18 cellular contexts compared by ENCODE assay signal in the genomic region with DNA sequence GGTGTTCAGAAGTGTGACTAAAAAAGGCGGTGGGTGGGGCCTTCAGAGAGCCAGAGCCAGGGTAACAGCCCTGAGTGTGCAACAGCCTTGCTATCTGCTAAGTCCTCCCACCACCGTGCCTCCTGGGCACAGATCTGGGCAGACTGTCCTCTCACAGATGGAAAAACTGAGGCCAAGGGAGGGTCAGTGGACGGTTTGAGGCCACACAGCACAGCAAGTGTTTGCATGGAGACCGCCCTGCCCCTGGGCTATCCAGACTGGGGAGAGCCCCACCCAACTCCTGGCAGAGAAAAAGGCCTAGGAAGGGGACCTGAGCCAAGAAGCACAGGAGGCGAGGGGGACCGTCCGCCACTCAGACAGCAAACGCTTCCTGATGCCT. TPM values are rescaled to one million over a fixed set of nuclear protein-coding genes. Genes with fewer than 3 reads are reported as not detected.
DNase-seq lines count a peak whose midpoint lies in the region; ATAC-seq, FAIRE-seq and TF ChIP-seq lines count a peak whose summit lies in the region.
"Had no signal": no experiment of that assay in that cellular context is flagged by ENCODE, and none has a peak within 500 bp of the region (broad histone marks: within the 10 kb centered on the region; RNA-seq: fewer than 3 reads in every experiment).

No MANE protein-coding gene starts in this region.

- H3K9ac ChIP-seq in H1 (replicated peaks in 1 of 4; ENCODE audit: extremely low read depth in 1 of 4, low read depth in 3 of 4, low read length in 3 of 4) = no peak overlapping the region

- H3K27me3 Mint-ChIP-seq in activated T-cell treated with anti-CD3 and anti-CD28 coated beads, Interleukin-2, amount 50 U/mL, for 24 hours = no peaks in the 10 kb centered on the region
- H3K27me3 Mint-ChIP-seq: activated T-helper 17 cell treated with anti-CD3 and anti-CD28 coated beads, Interleukin-2, amount 50 U/mL, for 72 hours had no signal

- H2BK5ac ChIP-seq in H1 (ENCODE audit: low read depth, low read length) = no peak overlapping the region

- peak overlapping the region; percentile 7; the same call in 1 of the 2 replicates for H4K8ac ChIP-seq in H1 (ENCODE audit: extremely low read depth, insufficient read depth, low read length)

- no peaks in the 10 kb centered on the region for H3K36me3 Mint-ChIP-seq in activated T-cell treated with anti-CD3 and anti-CD28 coated beads, Interleukin-2, amount 50 U/mL, for 24 hours (ENCODE audit: low read depth)
- H3K36me3 Mint-ChIP-seq: CD8-positive, alpha-beta T cell had no signal

- no peak for TF ChIP-seq RAD21 in H1 (IDR thresholded peaks at IDR 0.05 in 1 of 2, conservative IDR thresholded peaks at IDR 0.05 in 1 of 2; ENCODE audit: low read depth in 2 of 2, low read length in 2 of 2)

- H3K23me2 ChIP-seq in H1 (ENCODE audit: low read depth, low read length) = no peaks in the 10 kb centered on the region

- H2AK5ac ChIP-seq in H1 (ENCODE audit: low read depth, low read length) = no peak overlapping the region

- peak; percentile 11 for DNase-seq in DMS79 (lab: John Stamatoyannopoulos, UW)
- no peak for DNase-seq in DMS79 treated with DMSO at 0.1 percent for 48 hours (lab: John Stamatoyannopoulos, UW)
- no peak for DNase-seq in H1 (ENCODE audit: low read depth in 1 of 2, low spot score in 2 of 2)
- DNase-seq in right lobe of liver = peak in 1 of 3 donors; percentile 19
- DNase-seq in tibial artery = no peak
- DNase-seq in AG08396 (ENCODE audit: low spot score) = no peak
- no peak for DNase-seq in activated T-cell treated with anti-CD3 and anti-CD28 coated beads, Interleukin-2, amount 50 U/mL, for 24 hours
- DNase-seq: 8988T; activated CD4-positive, alpha-beta T cell treated with anti-CD3 and anti-CD28 coated beads, Interleukin-2, amount 50 U/mL, for 48 hours; amniotic stem cell; CD8-positive, alpha-beta T cell; dorsolateral prefrontal cortex; MV-4-11 had no signal

- TF ChIP-seq CTCF in H1 (IDR thresholded peaks at IDR 0.05; ENCODE audit: control extremely low read depth in 1 of 3, insufficient read depth in 1 of 3, low read depth in 1 of 3, low read length in 3 of 3) (no peak), right lobe of liver (IDR thresholded peaks at IDR 0.05) (no peak), tibial artery (IDR thresholded peaks at IDR 0.05) (no peak)

- 95% methylated on average over 8 of the region's 8 CpGs; no CpG with 5 or more reads in 1 of the 2 experiments for WGBS in H1 (ENCODE audit: extremely low coverage in 1 of 2, insufficient coverage in 1 of 2, insufficient read length in 1 of 2, insufficient replicate concordance in 2 of 2, low coverage in 1 of 2, low lambda C conversion rate in 2 of 2, missing lambda C conversion rate in 1 of 2), 2 experiments
- WGBS in right lobe of liver (ENCODE audit: insufficient coverage, low coverage, low lambda C conversion rate, missing lambda C conversion rate) = no CpG with 5 or more reads among the region's 8 CpGs

- no peak overlapping the region for H4K91ac ChIP-seq in H1 (replicated peaks; ENCODE audit: insufficient read length, low read length)

- H2BK12ac ChIP-seq in H1 (ENCODE audit: low read depth, low read length) = no peak overlapping the region

- H3K56ac ChIP-seq in H1 (replicated peaks; ENCODE audit: insufficient read length, low read depth, low read length) = no peak overlapping the region

- no peak overlapping the region for H3K4me2 ChIP-seq in H1 (ENCODE audit: insufficient read depth in 1 of 2, low read depth in 2 of 2, low read length in 2 of 2)

- H4K5ac ChIP-seq in H1 (ENCODE audit: insufficient read length, low read depth, low read length) = no peak overlapping the region

- no peaks in the 10 kb centered on the region for H3K79me1 ChIP-seq in H1 (ENCODE audit: low read depth, low read length)

- POLR2A ChIA-PET in H1 (lab: Charles Lee; ENCODE audit: partially characterized antibody) = no interaction called here

- H3K4me1 Mint-ChIP-seq in activated T-cell treated with anti-CD3 and anti-CD28 coated beads, Interleukin-2, amount 50 U/mL, for 24 hours (ENCODE audit: low read depth) = peaks cover 13% of the 10 kb centered on the region

- ATAC-seq in right lobe of liver = peak in 1 of 4 donors; percentile 0
- ATAC-seq in GM21528 (IDR thresholded peaks at IDR 0.05; ENCODE audit: low FRiP score, unreplicated experiment) = no peak
- ATAC-seq: activated T-helper 17 cell treated with anti-CD3 and anti-CD28 coated beads, Interleukin-2, amount 50 U/mL, for 72 hours; CD8-positive, alpha-beta T cell had no signal

- H3K23ac ChIP-seq in H1 (ENCODE audit: insufficient read length) = no peak overlapping the region

- H2AFZ ChIP-seq in H1 (ENCODE audit: low read length) = no peak overlapping the region

- H3K4me1 ChIP-seq in H1 (replicated peaks in 1 of 4; ENCODE audit: control insufficient read depth in 3 of 4, insufficient read depth in 4 of 4, low read length in 3 of 4) (no peaks in the 10 kb centered on the region; a peak in 1 of 7 replicates), right lobe of liver (peaks cover 0 to 60% (median 30%) of the 10 kb centered on the region in 4 donors), tibial artery (peaks cover 0 to 36% (median 27%) of the 10 kb centered on the region in 4 donors)

- H2BK20ac ChIP-seq in H1 (ENCODE audit: low read length) = no peak overlapping the region

- H3K18ac ChIP-seq in H1 (ENCODE audit: extremely low read depth, low read length) = no peak overlapping the region

- H3K9me3 ChIP-seq in H1 (ENCODE audit: insufficient read depth in 2 of 2, low read depth in 1 of 2, low read length in 1 of 2) (no peaks in the 10 kb centered on the region), right lobe of liver (no peaks in the 10 kb centered on the region), tibial artery (no peaks in the 10 kb centered on the region)

- H3K4me3 ChIP-seq in H1 (ENCODE audit: extremely low read depth in 1 of 4, insufficient read depth in 2 of 4, low read depth in 3 of 4, low read length in 4 of 4) (no peak overlapping the region), right lobe of liver (no peak overlapping the region), tibial artery (no peak overlapping the region)
- H3K4me3 ChIP-seq: dorsolateral prefrontal cortex had no signal

- no peak overlapping the region for H3K14ac ChIP-seq in H1 (ENCODE audit: insufficient read length)

- no peaks in the 10 kb centered on the region for H3K36me3 ChIP-seq in H1 (ENCODE audit: control insufficient read depth in 2 of 4, insufficient read depth in 4 of 4, low read length in 3 of 4)
- no peaks in the 10 kb centered on the region for H3K36me3 ChIP-seq in right lobe of liver
- no peaks in the 10 kb centered on the region for H3K36me3 ChIP-seq in tibial artery

- no peak for FAIRE-seq in H1 (lab: Jason Lieb, UNC)
- FAIRE-seq: TTC549 had no signal

- no peak overlapping the region for H3K4me3 Mint-ChIP-seq in activated T-cell treated with anti-CD3 and anti-CD28 coated beads, Interleukin-2, amount 50 U/mL, for 24 hours
- H3K4me3 Mint-ChIP-seq: activated T-helper 17 cell treated with anti-CD3 and anti-CD28 coated beads, Interleukin-2, amount 50 U/mL, for 72 hours; CD8-positive, alpha-beta T cell had no signal

- no peak for TF ChIP-seq EP300 in H1 (IDR thresholded peaks at IDR 0.05; ENCODE audit: borderline replicate concordance in 1 of 2, low read depth in 2 of 2, low read length in 2 of 2)

- no peak overlapping the region for H2BK120ac ChIP-seq in H1 (replicated peaks; ENCODE audit: low read depth, low read length)

- H2BK15ac ChIP-seq in H1 (ENCODE audit: low read length) = no peak overlapping the region

- H3K4ac ChIP-seq in H1 (replicated peaks; ENCODE audit: insufficient read length, low read depth, low read length) = no peak overlapping the region

- intact Hi-C loops in right lobe of liver (cut with DNase I) = no loop called here
- intact Hi-C loops in tibial artery (cut with DNase I; ENCODE audit: low total_unique reads) = no loop called here

- H3K27ac Mint-ChIP-seq in activated T-cell treated with anti-CD3 and anti-CD28 coated beads, Interleukin-2, amount 50 U/mL, for 24 hours = no peak overlapping the region
- H3K27ac Mint-ChIP-seq: activated T-helper 17 cell treated with anti-CD3 and anti-CD28 coated beads, Interleukin-2, amount 50 U/mL, for 72 hours; CD8-positive, alpha-beta T cell had no signal

- TF ChIP-seq POLR2A in H1 (IDR thresholded peaks at IDR 0.05; ENCODE audit: control extremely low read depth in 1 of 2, low read depth in 2 of 2, low read length in 2 of 2) (no peak), right lobe of liver (IDR thresholded peaks at IDR 0.05) (no peak)

- H3K27me3 ChIP-seq in H1 (replicated peaks in 1 of 4; ENCODE audit: control insufficient read depth in 3 of 4, extremely low read depth in 1 of 4, insufficient read depth in 3 of 4, low read length in 3 of 4) (no peaks in the 10 kb centered on the region), right lobe of liver (no peaks in the 10 kb centered on the region), tibial artery (no peaks in the 10 kb centered on the region)
- H3K27me3 ChIP-seq: dorsolateral prefrontal cortex had no signal

- no peaks in the 10 kb centered on the region for H4K20me1 ChIP-seq in H1 (replicated peaks in 1 of 2; ENCODE audit: control insufficient read depth in 1 of 2, insufficient read depth in 2 of 2, low read length in 2 of 2)

- H3K27ac ChIP-seq in H1 (ENCODE audit: low read depth, low read length) (no peak overlapping the region), right lobe of liver (peak overlapping the region in 2 of 3 donors; percentile 39 to 66), tibial artery (peak overlapping the region; percentile 45 to 51)
- H3K27ac ChIP-seq: dorsolateral prefrontal cortex had no signal

- H3K79me2 ChIP-seq in H1 (ENCODE audit: control insufficient read depth in 1 of 2, insufficient read depth in 2 of 2, low read length in 2 of 2) = no peaks in the 10 kb centered on the region

- CTCF ChIA-PET in H1 (lab: Charles Lee; ENCODE audit: partially characterized antibody) = no interaction called here

- no peaks in the 10 kb centered on the region for H3K9me3 Mint-ChIP-seq in activated T-cell treated with anti-CD3 and anti-CD28 coated beads, Interleukin-2, amount 50 U/mL, for 24 hours
- H3K9me3 Mint-ChIP-seq: activated T-helper 17 cell treated with anti-CD3 and anti-CD28 coated beads, Interleukin-2, amount 50 U/mL, for 72 hours; CD8-positive, alpha-beta T cell had no signal

RNA-seq across cellular contexts. Expression of a gene that starts 31.7 kb away (rescaled TPM):
- total RNA-seq in H1 (2021; fragmentation: NEBNext Ultra II Directional; extraction: Animal tissue kit (Norgen Biotek cat#: 25700)) = 19.1 and 20.5 TPM in 2 replicates
- 26.6 and 27.8 TPM in 2 replicates for polyA plus RNA-seq in H1 (2011; rRNA removed)
- 29.7 TPM for polyA plus RNA-seq in H1 (2011; cell fraction: cytosol; rRNA removed)
- polyA plus RNA-seq in H1 (2011; cell fraction: nucleus; rRNA removed) = 12.4 TPM
- polyA plus RNA-seq in H1 (2012, experiment 1 of 2) = 13.3 to 16.7 TPM (median 16.1 TPM) in 4 replicates
- 17.3 TPM for polyA plus RNA-seq in H1 (2012, experiment 2 of 2)
- polyA plus RNA-seq in H1 (2013, experiment 1 of 2) = 16.3 TPM
- polyA plus RNA-seq in H1 (2013, experiment 2 of 2) = 15.6 TPM
- 4.3 and 5.2 TPM in 2 replicates for polyA minus RNA-seq in H1 (2011; rRNA and poly(A)+ RNA removed)
- 11.3 TPM for polyA minus RNA-seq in H1 (2011; cell fraction: cytosol; rRNA and poly(A)+ RNA removed)
- polyA minus RNA-seq in H1 (2011; cell fraction: nucleus; rRNA and poly(A)+ RNA removed) = 9.9 TPM
- total RNA-seq in right lobe of liver = 1 to 10 TPM; 3.0 to 9.9 (median 6.6) TPM

RNA-seq across cellular contexts. Expression of a gene that starts 34.8 kb away (rescaled TPM):
- total RNA-seq in H1 (2021; fragmentation: NEBNext Ultra II Directional; extraction: Animal tissue kit (Norgen Biotek cat#: 25700)) = 23.3 TPM in 2 replicates
- 4.9 and 5.6 TPM in 2 replicates for polyA plus RNA-seq in H1 (2011; rRNA removed)
- 7.7 TPM for polyA plus RNA-seq in H1 (2011; cell fraction: cytosol; rRNA removed)
- 11.0 TPM for polyA plus RNA-seq in H1 (2011; cell fraction: nucleus; rRNA removed)
- polyA plus RNA-seq in H1 (2012, experiment 1 of 2) = 7.9 to 13.1 TPM (median 9.8 TPM) in 4 replicates
- 0.59 TPM for polyA plus RNA-seq in H1 (2012, experiment 2 of 2)
- polyA plus RNA-seq in H1 (2013, experiment 1 of 2) = 10.3 TPM
- 9.6 TPM for polyA plus RNA-seq in H1 (2013, experiment 2 of 2)
- 33.9 and 51.7 TPM in 2 replicates for polyA minus RNA-seq in H1 (2011; rRNA and poly(A)+ RNA removed)
- polyA minus RNA-seq in H1 (2011; cell fraction: cytosol; rRNA and poly(A)+ RNA removed) = 16.7 TPM
- polyA minus RNA-seq in H1 (2011; cell fraction: nucleus; rRNA and poly(A)+ RNA removed) = 42.8 TPM
- total RNA-seq in right lobe of liver = 10 to 100 TPM; 12.0 to 23.8 (median 16.5) TPM

RNA-seq across cellular contexts. Expression of a gene that starts 38.0 kb away (rescaled TPM):
- 54.3 TPM in 2 replicates for total RNA-seq in H1 (2021; fragmentation: NEBNext Ultra II Directional; extraction: Animal tissue kit (Norgen Biotek cat#: 25700))
- polyA plus RNA-seq in H1 (2011; rRNA removed) = 21.3 and 26.8 TPM in 2 replicates
- 74.6 TPM for polyA plus RNA-seq in H1 (2011; cell fraction: cytosol; rRNA removed)
- polyA plus RNA-seq in H1 (2011; cell fraction: nucleus; rRNA removed) = 16.7 TPM
- polyA plus RNA-seq in H1 (2012, experiment 1 of 2) = 53.6 to 74.9 TPM (median 57.3 TPM) in 4 replicates
- polyA plus RNA-seq in H1 (2012, experiment 2 of 2) = 9.4 TPM
- polyA plus RNA-seq in H1 (2013, experiment 1 of 2) = 38.8 TPM
- polyA plus RNA-seq in H1 (2013, experiment 2 of 2) = 41.0 TPM
- polyA minus RNA-seq in H1 (2011; rRNA and poly(A)+ RNA removed) = 9.8 and 12.3 TPM in 2 replicates
- 15.9 TPM for polyA minus RNA-seq in H1 (2011; cell fraction: cytosol; rRNA and poly(A)+ RNA removed)
- 11.4 TPM for polyA minus RNA-seq in H1 (2011; cell fraction: nucleus; rRNA and poly(A)+ RNA removed)
- total RNA-seq in right lobe of liver = 10 to 100 TPM; 18.9 to 30.7 (median 28.4) TPM

RNA-seq across cellular contexts. Expression of a gene that starts 54.0 kb away (rescaled TPM):
- not detected in 2 replicates for total RNA-seq in H1 (2021; fragmentation: NEBNext Ultra II Directional; extraction: Animal tissue kit (Norgen Biotek cat#: 25700))
- not detected in 2 replicates for polyA plus RNA-seq in H1 (2011; rRNA removed)
- not detected for polyA plus RNA-seq in H1 (2011; cell fraction: cytosol; rRNA removed)
- polyA plus RNA-seq in H1 (2011; cell fraction: nucleus; rRNA removed) = 0.14 TPM
- polyA plus RNA-seq in H1 (2012, experiment 1 of 2) = 0.58 TPM in 1 of 4 replicates, not detected in the others
- polyA plus RNA-seq in H1 (2012, experiment 2 of 2) = not detected
- not detected for polyA plus RNA-seq in H1 (2013, experiment 1 of 2)
- polyA plus RNA-seq in H1 (2013, experiment 2 of 2) = not detected
- not detected in 2 replicates for polyA minus RNA-seq in H1 (2011; rRNA and poly(A)+ RNA removed)
- 12.6 TPM for polyA minus RNA-seq in H1 (2011; cell fraction: cytosol; rRNA and poly(A)+ RNA removed)
- polyA minus RNA-seq in H1 (2011; cell fraction: nucleus; rRNA and poly(A)+ RNA removed) = 5.8 TPM
- total RNA-seq in right lobe of liver = 1 to 10 TPM in 4 of 6 experiments, under 1 TPM in 2; 0.59 to 6.3 (median 2.7) TPM
- total RNA-seq: fibroblast of villous mesenchyme, G401 had no signal
